Comparison of ENCODE assay signal across 1 cellular context in genomic region chr16:9053006-9053601, GRCh38.
A peak's percentile ranks its signal among the peaks of the same experiment; 100 is the strongest.
TF ChIP-seq lines count a peak whose summit lies in the region.

No MANE protein-coding gene starts in this region.

TF ChIP-seq in K562, 482 proteins besides CTCF, POLR2A, EP300 and RAD21 (continued from another document and continues in another):
- TF ChIP-seq CLOCK (CRISPR knock-in tag; IDR thresholded peaks at IDR 0.05; ENCODE audit: borderline replicate concordance) (no peak), CEBPG (CRISPR knock-in tag; IDR thresholded peaks at IDR 0.05) (no peak), CEBPG (tag; conservative IDR thresholded peaks at IDR 0.05 in 1 of 2, IDR thresholded peaks at IDR 0.05 in 1 of 2) (no peak), TCF3 (CRISPR knock-in tag; IDR thresholded peaks at IDR 0.05) (0 out of 2 replicates have a peak, but pooled peaks have one; percentile 3), ZFX (CRISPR knock-in tag; IDR thresholded peaks at IDR 0.05) (peak; percentile 54; the same call in 1 of the 2 replicates), FOXK1 (CRISPR knock-in tag; IDR thresholded peaks at IDR 0.05; ENCODE audit: borderline replicate concordance) (no peak), SP1 (CRISPR knock-in tag; IDR thresholded peaks at IDR 0.05) (0 out of 2 replicates have a peak, but pooled peaks have one; percentile 51), NR0B1 (IDR thresholded peaks at IDR 0.05; ENCODE audit: partially characterized antibody) (no peak), ZNF121 (CRISPR knock-in tag; conservative IDR thresholded peaks at IDR 0.05) (no peak), NFE2 (IDR thresholded peaks at IDR 0.05; ENCODE audit: low read depth) (no peak), PHF8 (IDR thresholded peaks at IDR 0.05; ENCODE audit: borderline replicate concordance, low read length) (peak; percentile 31; the same call in 1 of the 2 replicates), UBTF (IDR thresholded peaks at IDR 0.05; ENCODE audit: borderline replicate concordance in 1 of 2, low read depth in 2 of 2, low read length in 2 of 2) (no peak), ZNF146 (CRISPR knock-in tag; IDR thresholded peaks at IDR 0.05; ENCODE audit: unreplicated experiment) (no peak), ASH1L (IDR thresholded peaks at IDR 0.05; ENCODE audit: borderline replicate concordance, low read depth, partially characterized antibody) (no peak), MBD2 (IDR thresholded peaks at IDR 0.05; ENCODE audit: borderline replicate concordance, low read depth) (peak; percentile 83), ZNF561 (CRISPR knock-in tag; conservative IDR thresholded peaks at IDR 0.05) (no peak), L3MBTL2 (IDR thresholded peaks at IDR 0.05) (peak; percentile 72), MITF (IDR thresholded peaks at IDR 0.05) (peak; percentile 78; the same call in 1 of the 2 replicates), DDX20 (tag; IDR thresholded peaks at IDR 0.05; ENCODE audit: low read depth) (no peak), ARHGAP35 (IDR thresholded peaks at IDR 0.05; ENCODE audit: partially characterized antibody) (no peak), HDGF (IDR thresholded peaks at IDR 0.05) (0 out of 2 replicates have a peak, but pooled peaks have one; percentile 20), POLR2H (tag; IDR thresholded peaks at IDR 0.05; ENCODE audit: low read depth) (0 out of 2 replicates have a peak, but pooled peaks have one; percentile 48), MAFK (IDR thresholded peaks at IDR 0.05; ENCODE audit: low read length) (no peak), MCM7 (IDR thresholded peaks at IDR 0.05) (no peak), PTBP1 (IDR thresholded peaks at IDR 0.05; ENCODE audit: low read depth, low read length) (no peak), ZNF696 (CRISPR knock-in tag; conservative IDR thresholded peaks at IDR 0.05) (no peak), NFYB (IDR thresholded peaks at IDR 0.05; ENCODE audit: extremely low read depth, insufficient read length) (peak; percentile 38), HNRNPL (IDR thresholded peaks at IDR 0.05; ENCODE audit: low read depth, low read length) (no peak), JUN (IDR thresholded peaks at IDR 0.05; ENCODE audit: borderline replicate concordance, low read depth, low read length) (peak; percentile 58; the same call in 1 of the 2 replicates), JUN (CRISPR knock-in tag; IDR thresholded peaks at IDR 0.05; ENCODE audit: borderline replicate concordance) (no peak), RBFOX2 (IDR thresholded peaks at IDR 0.05; ENCODE audit: low read depth, low read length) (peak; percentile 17; the same call in 1 of the 2 replicates), PCBP2 (IDR thresholded peaks at IDR 0.05; ENCODE audit: low read depth, low read length, poor library complexity, severe bottlenecking) (no peak)
- TF ChIP-seq, protein P1, sequence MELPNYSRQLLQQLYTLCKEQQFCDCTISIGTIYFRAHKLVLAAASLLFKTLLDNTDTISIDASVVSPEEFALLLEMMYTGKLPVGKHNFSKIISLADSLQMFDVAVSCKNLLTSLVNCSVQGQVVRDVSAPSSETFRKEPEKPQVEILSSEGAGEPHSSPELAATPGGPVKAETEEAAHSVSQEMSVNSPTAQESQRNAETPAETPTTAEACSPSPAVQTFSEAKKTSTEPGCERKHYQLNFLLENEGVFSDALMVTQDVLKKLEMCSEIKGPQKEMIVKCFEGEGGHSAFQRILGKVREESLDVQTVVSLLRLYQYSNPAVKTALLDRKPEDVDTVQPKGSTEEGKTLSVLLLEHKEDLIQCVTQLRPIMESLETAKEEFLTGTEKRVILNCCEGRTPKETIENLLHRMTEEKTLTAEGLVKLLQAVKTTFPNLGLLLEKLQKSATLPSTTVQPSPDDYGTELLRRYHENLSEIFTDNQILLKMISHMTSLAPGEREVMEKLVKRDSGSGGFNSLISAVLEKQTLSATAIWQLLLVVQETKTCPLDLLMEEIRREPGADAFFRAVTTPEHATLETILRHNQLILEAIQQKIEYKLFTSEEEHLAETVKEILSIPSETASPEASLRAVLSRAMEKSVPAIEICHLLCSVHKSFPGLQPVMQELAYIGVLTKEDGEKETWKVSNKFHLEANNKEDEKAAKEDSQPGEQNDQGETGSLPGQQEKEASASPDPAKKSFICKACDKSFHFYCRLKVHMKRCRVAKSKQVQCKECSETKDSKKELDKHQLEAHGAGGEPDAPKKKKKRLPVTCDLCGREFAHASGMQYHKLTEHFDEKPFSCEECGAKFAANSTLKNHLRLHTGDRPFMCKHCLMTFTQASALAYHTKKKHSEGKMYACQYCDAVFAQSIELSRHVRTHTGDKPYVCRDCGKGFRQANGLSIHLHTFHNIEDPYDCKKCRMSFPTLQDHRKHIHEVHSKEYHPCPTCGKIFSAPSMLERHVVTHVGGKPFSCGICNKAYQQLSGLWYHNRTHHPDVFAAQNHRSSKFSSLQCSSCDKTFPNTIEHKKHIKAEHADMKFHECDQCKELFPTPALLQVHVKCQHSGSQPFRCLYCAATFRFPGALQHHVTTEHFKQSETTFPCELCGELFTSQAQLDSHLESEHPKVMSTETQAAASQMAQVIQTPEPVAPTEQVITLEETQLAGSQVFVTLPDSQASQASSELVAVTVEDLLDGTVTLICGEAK (IDR thresholded peaks at IDR 0.05), result no peak
- TF ChIP-seq, protein P1 (CRISPR knock-in tag; IDR thresholded peaks at IDR 0.05), result no peak
- TF ChIP-seq, protein P2, sequence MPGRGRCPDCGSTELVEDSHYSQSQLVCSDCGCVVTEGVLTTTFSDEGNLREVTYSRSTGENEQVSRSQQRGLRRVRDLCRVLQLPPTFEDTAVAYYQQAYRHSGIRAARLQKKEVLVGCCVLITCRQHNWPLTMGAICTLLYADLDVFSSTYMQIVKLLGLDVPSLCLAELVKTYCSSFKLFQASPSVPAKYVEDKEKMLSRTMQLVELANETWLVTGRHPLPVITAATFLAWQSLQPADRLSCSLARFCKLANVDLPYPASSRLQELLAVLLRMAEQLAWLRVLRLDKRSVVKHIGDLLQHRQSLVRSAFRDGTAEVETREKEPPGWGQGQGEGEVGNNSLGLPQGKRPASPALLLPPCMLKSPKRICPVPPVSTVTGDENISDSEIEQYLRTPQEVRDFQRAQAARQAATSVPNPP (IDR thresholded peaks at IDR 0.05; ENCODE audit: borderline replicate concordance, insufficient read depth, insufficient read length), result no peak
- TF ChIP-seq, protein P3, sequence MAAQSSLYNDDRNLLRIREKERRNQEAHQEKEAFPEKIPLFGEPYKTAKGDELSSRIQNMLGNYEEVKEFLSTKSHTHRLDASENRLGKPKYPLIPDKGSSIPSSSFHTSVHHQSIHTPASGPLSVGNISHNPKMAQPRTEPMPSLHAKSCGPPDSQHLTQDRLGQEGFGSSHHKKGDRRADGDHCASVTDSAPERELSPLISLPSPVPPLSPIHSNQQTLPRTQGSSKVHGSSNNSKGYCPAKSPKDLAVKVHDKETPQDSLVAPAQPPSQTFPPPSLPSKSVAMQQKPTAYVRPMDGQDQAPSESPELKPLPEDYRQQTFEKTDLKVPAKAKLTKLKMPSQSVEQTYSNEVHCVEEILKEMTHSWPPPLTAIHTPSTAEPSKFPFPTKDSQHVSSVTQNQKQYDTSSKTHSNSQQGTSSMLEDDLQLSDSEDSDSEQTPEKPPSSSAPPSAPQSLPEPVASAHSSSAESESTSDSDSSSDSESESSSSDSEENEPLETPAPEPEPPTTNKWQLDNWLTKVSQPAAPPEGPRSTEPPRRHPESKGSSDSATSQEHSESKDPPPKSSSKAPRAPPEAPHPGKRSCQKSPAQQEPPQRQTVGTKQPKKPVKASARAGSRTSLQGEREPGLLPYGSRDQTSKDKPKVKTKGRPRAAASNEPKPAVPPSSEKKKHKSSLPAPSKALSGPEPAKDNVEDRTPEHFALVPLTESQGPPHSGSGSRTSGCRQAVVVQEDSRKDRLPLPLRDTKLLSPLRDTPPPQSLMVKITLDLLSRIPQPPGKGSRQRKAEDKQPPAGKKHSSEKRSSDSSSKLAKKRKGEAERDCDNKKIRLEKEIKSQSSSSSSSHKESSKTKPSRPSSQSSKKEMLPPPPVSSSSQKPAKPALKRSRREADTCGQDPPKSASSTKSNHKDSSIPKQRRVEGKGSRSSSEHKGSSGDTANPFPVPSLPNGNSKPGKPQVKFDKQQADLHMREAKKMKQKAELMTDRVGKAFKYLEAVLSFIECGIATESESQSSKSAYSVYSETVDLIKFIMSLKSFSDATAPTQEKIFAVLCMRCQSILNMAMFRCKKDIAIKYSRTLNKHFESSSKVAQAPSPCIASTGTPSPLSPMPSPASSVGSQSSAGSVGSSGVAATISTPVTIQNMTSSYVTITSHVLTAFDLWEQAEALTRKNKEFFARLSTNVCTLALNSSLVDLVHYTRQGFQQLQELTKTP (IDR thresholded peaks at IDR 0.05; ENCODE audit: low read depth in 1 of 2, partially characterized antibody in 2 of 2), result peak; percentile 63 to 84
